8 cellular contexts compared by ENCODE assay signal in genomic region chrX:120468479-120468824, GRCh38. TPM values are rescaled to one million over a fixed set of nuclear protein-coding genes. Genes with fewer than 3 reads are reported as not detected.
DNase-seq lines count a peak whose midpoint lies in the region; ATAC-seq and TF ChIP-seq lines count a peak whose summit lies in the region.

No MANE protein-coding gene starts in this region.

- H3K27me3 ChIP-seq in BLaER1 (no peaks in the 10 kb centered on the region), dorsolateral prefrontal cortex (peaks cover 0 to 25% (median 0%) of the 10 kb centered on the region in 45 donors)

- no peaks in the 10 kb centered on the region for H3K36me3 Mint-ChIP-seq in nephron (ENCODE audit: low read depth)

- no peaks in the 10 kb centered on the region for H3K36me3 ChIP-seq in BLaER1

- peak overlapping the region; percentile 84 for H3K9ac ChIP-seq in BLaER1

- peaks cover 13% of the 10 kb centered on the region for H3K4me1 ChIP-seq in BLaER1

- intact Hi-C loops in dorsolateral prefrontal cortex (cut with DNase I), result loop anchor here in 1 of 2 donors (1.0 kb wide), 1 partner anchor 16 kb away; no protein-coding TSS in a partner anchor

- peaks cover 4% of the 10 kb centered on the region for H3K9me3 Mint-ChIP-seq in nephron

- peaks cover 38% of the 10 kb centered on the region for H4K20me1 ChIP-seq in BLaER1

- DNase-seq in LNCaP clone FGC (ENCODE audit: low read depth), result no peak
- DNase-seq in dorsolateral prefrontal cortex, result no peak
- no peak for DNase-seq in NCI-H2029 treated with DMSO at 0.1 percent for 48 hours (lab: John Stamatoyannopoulos, UW)
- no peak for DNase-seq in NCI-H1417 (lab: John Stamatoyannopoulos, UW)

- peak overlapping the region; percentile 74 to 93 (median 75) for H3K27ac Mint-ChIP-seq in nephron

- ATAC-seq in HG03025 (IDR thresholded peaks at IDR 0.05; ENCODE audit: low FRiP score, unreplicated experiment) (no peak), HG02970 (IDR thresholded peaks at IDR 0.05; ENCODE audit: low FRiP score, unreplicated experiment) (no peak)

- no peaks in the 10 kb centered on the region for H3K27me3 Mint-ChIP-seq in nephron (ENCODE audit: low read depth)

- TF ChIP-seq CTCF in LNCaP clone FGC (IDR thresholded peaks at IDR 0.05; ENCODE audit: control insufficient read depth, extremely low read depth, insufficient read depth) (no peak), dorsolateral prefrontal cortex (IDR thresholded peaks at IDR 0.05 in 54 of 56, conservative IDR thresholded peaks at IDR 0.05 in 2 of 56; ENCODE audit: low read depth in 1 of 56, partially characterized antibody in 56 of 56) (no peak), nephron (IDR thresholded peaks at IDR 0.05; ENCODE audit: unreplicated experiment in 3 of 3) (no peak)

- peak overlapping the region; percentile 80 for H3K4me2 ChIP-seq in BLaER1

- H3K4me1 Mint-ChIP-seq in nephron, result peaks cover 6% of the 10 kb centered on the region

- H3K27ac ChIP-seq in BLaER1 (peak overlapping the region; percentile 83), dorsolateral prefrontal cortex (peak overlapping the region in 58 of 59 donors; percentile 43 to 95 (median 89))

- peak overlapping the region; percentile 91 to 92 (median 92) for H3K4me3 Mint-ChIP-seq in nephron

- peak overlapping the region; percentile 74 for H3K4me3 ChIP-seq in BLaER1
- peak overlapping the region; percentile 66 for H3K4me3 ChIP-seq in LNCaP clone FGC (ENCODE audit: low read depth, low read length)
- H3K4me3 ChIP-seq in dorsolateral prefrontal cortex, result peak overlapping the region; percentile 31 to 84 (median 71)

- no peaks in the 10 kb centered on the region for H3K9me3 ChIP-seq in BLaER1

RNA-seq across cellular contexts. Expression of gene LAMP2, which starts 0.6 kb away (rescaled TPM):
- total RNA-seq in dorsolateral prefrontal cortex, result 100 to 1,000 TPM; 107 to 706 (median 222) TPM
